In the genomic region with DNA sequence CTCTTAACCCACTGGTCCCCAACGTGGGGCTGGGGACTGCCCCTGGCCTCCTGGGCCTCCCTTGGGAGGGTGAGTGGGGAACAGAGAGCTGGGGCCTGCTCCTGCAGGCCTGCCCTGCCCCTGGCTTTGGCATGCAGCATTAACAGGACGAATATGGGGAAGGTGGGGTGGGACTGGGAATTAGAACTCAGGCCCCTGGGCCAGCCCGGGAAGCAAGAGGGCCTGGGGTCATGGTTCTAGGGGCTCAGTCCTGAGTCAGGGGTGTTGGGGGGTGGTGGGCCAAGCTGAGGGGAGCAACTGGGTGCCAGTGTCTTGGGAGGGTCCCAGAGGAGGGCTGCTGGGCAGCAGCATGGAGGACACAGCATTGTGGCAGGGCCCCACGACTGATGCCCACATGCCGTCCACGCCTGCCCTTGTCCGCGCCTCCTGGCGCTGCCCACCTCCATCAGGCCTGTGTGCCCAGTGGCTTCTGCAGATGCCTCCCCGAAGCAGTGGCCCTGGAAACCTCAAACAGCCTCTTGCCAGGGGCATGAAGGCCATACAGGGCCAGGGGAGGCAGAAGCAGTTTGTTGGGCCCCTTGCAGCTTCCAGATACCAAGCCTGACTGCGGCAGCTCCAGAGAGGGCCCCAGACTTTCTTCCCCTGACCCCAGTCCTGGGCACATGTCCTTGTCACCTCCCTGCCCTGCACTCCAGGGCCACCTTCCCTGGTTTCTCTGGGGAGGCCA, we compare ENCODE assay signal across 10 cellular contexts. TPM values are rescaled to one million over a fixed set of nuclear protein-coding genes. Genes with fewer than 3 reads are reported as not detected.
A peak's percentile ranks its signal among the peaks of the same experiment; 100 is the strongest.
DNase-seq lines count a peak whose midpoint lies in the region; ATAC-seq and TF ChIP-seq lines count a peak whose summit lies in the region.
"Had no signal": no experiment of that assay in that cellular context is flagged by ENCODE, and none has a peak within 500 bp of the region (broad histone marks: within the 10 kb centered on the region; RNA-seq: fewer than 3 reads in every experiment).

No MANE protein-coding gene starts in this region.

- no peak overlapping the region for H2AFZ ChIP-seq in mesenchymal stem cell (ENCODE audit: low read depth, low read length)

- DNase-seq in heart right ventricle = no peak
- no peak for DNase-seq in Right ventricle myocardium superior
- DNase-seq in activated T-helper 2 cell treated with anti-CD3 and anti-CD28 coated beads, Interferon-gamma antibody, Interleukin-2, Interleukin-4, amounts not matched to agents 10 μg/mL and 5 μg/mL and 100 μg/mL, durations not matched to agents 14 hours and 24 hours and 36 hours (ENCODE audit: low spot score) = no peak
- DNase-seq in mesenchymal stem cell = no peak
- DNase-seq in transverse colon = no peak
- DNase-seq in Ammon's horn (ENCODE audit: low spot score) = no peak
- no peak for DNase-seq in stimulated activated CD8-positive, alpha-beta memory T cell treated with anti-CD3 and anti-CD28 coated beads, Interleukin-4, amount 100 ng/mL, for 48 hours
- DNase-seq: COR-L47 had no signal

- H3K4me3 Mint-ChIP-seq in activated T-helper 2 cell treated with anti-CD3 and anti-CD28 coated beads, Interferon-gamma antibody, Interleukin-2, Interleukin-4, amounts not matched to agents 10 μg/mL and 5 μg/mL and 100 μg/mL, durations not matched to agents 14 hours and 24 hours and 36 hours (ENCODE audit: low read depth) = peak overlapping the region; percentile 96

- H3K36me3 Mint-ChIP-seq in activated T-helper 2 cell treated with anti-CD3 and anti-CD28 coated beads, Interferon-gamma antibody, Interleukin-2, Interleukin-4, amounts not matched to agents 10 μg/mL and 5 μg/mL and 100 μg/mL, durations not matched to agents 14 hours and 24 hours and 36 hours (ENCODE audit: low read depth) = peaks cover 67% of the 10 kb centered on the region

- in situ Hi-C loops in transverse colon (cut with MboI; ENCODE audit: low pct_ligation_motif_present in 1 of 4, low pct_unique_long_range_greater_than_20kb in 1 of 4, low sequenced_read_pairs in 3 of 4) = no loop called here

- H3K4ac ChIP-seq in mesenchymal stem cell (ENCODE audit: low read depth in 1 of 2, low read length in 2 of 2) = peak overlapping the region in 1 of 2 experiments; percentile 33

- H2BK12ac ChIP-seq in mesenchymal stem cell (ENCODE audit: low read length in 2 of 2) = peak overlapping the region in 1 of 2 experiments; percentile 63

- H3K18ac ChIP-seq in mesenchymal stem cell (ENCODE audit: low read depth in 1 of 2, low read length in 2 of 2) = no peak overlapping the region

- peak overlapping the region; percentile 97 for H3K9ac ChIP-seq in mesenchymal stem cell (ENCODE audit: low read length)

- TF ChIP-seq CTCF in heart right ventricle (IDR thresholded peaks at IDR 0.05) (no peak), transverse colon (IDR thresholded peaks at IDR 0.05) (no peak)

- H3K14ac ChIP-seq in mesenchymal stem cell (ENCODE audit: low read length in 2 of 2) = no peak overlapping the region

- no peaks in the 10 kb centered on the region for H3K27me3 Mint-ChIP-seq in activated T-helper 2 cell treated with anti-CD3 and anti-CD28 coated beads, Interferon-gamma antibody, Interleukin-2, Interleukin-4, amounts not matched to agents 10 μg/mL and 5 μg/mL and 100 μg/mL, durations not matched to agents 14 hours and 24 hours and 36 hours (ENCODE audit: low read depth)

- intact Hi-C loops in heart right ventricle (cut with DNase I) (loop anchor here in 7 of 10 donors (5.0 to 10.0 kb wide), 5 partner anchors 75 to 247 kb away; a partner anchor contains a TSS), Right ventricle myocardium superior (cut with DNase I) (loop anchor here (10.0 kb wide), 1 partner anchor 245 kb away; a partner anchor contains a TSS), transverse colon (cut with DNase I; ENCODE audit: low total_unique reads) (loop anchor here (5.0 to 10.0 kb wide), 2 partner anchors 162 to 225 kb away; a partner anchor contains a TSS)
- intact Hi-C loops in activated T-helper 2 cell treated with anti-CD3 and anti-CD28 coated beads, Interferon-gamma antibody, Interleukin-2, Interleukin-4, amounts not matched to agents 10 μg/mL and 5 μg/mL and 100 μg/mL, durations not matched to agents 14 hours and 24 hours and 36 hours (cut with micrococcal nuclease) = no loop called here

- peaks cover 32% of the 10 kb centered on the region for H3K4me1 Mint-ChIP-seq in activated T-helper 2 cell treated with anti-CD3 and anti-CD28 coated beads, Interferon-gamma antibody, Interleukin-2, Interleukin-4, amounts not matched to agents 10 μg/mL and 5 μg/mL and 100 μg/mL, durations not matched to agents 14 hours and 24 hours and 36 hours (ENCODE audit: low read depth)

- H3K9me3 ChIP-seq in heart right ventricle = no peaks in the 10 kb centered on the region
- H3K9me3 ChIP-seq in mesenchymal stem cell (ENCODE audit: control insufficient read depth, low read length) = no peaks in the 10 kb centered on the region
- H3K9me3 ChIP-seq in transverse colon = no peaks in the 10 kb centered on the region

- H4K91ac ChIP-seq in mesenchymal stem cell (ENCODE audit: low read length) = peak overlapping the region; percentile 53

- no peak overlapping the region for H2BK120ac ChIP-seq in mesenchymal stem cell (ENCODE audit: low read depth, low read length)

- no peak overlapping the region for H2BK5ac ChIP-seq in mesenchymal stem cell (ENCODE audit: low read depth, low read length, poor library complexity, severe bottlenecking)

- H3K36me3 ChIP-seq in heart right ventricle = peaks cover 0 to 36% (median 0%) of the 10 kb centered on the region in 9 donors
- peaks cover 34 to 36% of the 10 kb centered on the region in 2 experiments for H3K36me3 ChIP-seq in mesenchymal stem cell (ENCODE audit: control insufficient read depth in 1 of 2, insufficient read depth in 2 of 2, low read depth in 1 of 2, low read length in 2 of 2)
- H3K36me3 ChIP-seq in transverse colon = no peaks in the 10 kb centered on the region

- no peak for TF ChIP-seq POLR2A in transverse colon (IDR thresholded peaks at IDR 0.05)

- peaks cover 3% of the 10 kb centered on the region for H3K9me3 Mint-ChIP-seq in activated T-helper 2 cell treated with anti-CD3 and anti-CD28 coated beads, Interferon-gamma antibody, Interleukin-2, Interleukin-4, amounts not matched to agents 10 μg/mL and 5 μg/mL and 100 μg/mL, durations not matched to agents 14 hours and 24 hours and 36 hours

- peak overlapping the region; percentile 91 for H3K27ac Mint-ChIP-seq in activated T-helper 2 cell treated with anti-CD3 and anti-CD28 coated beads, Interferon-gamma antibody, Interleukin-2, Interleukin-4, amounts not matched to agents 10 μg/mL and 5 μg/mL and 100 μg/mL, durations not matched to agents 14 hours and 24 hours and 36 hours

- H3K4me1 ChIP-seq in heart right ventricle (peaks cover 32 to 73% (median 49%) of the 10 kb centered on the region in 9 donors), mesenchymal stem cell (ENCODE audit: control insufficient read depth, insufficient read depth, low read depth, low read length) (peaks cover 51% of the 10 kb centered on the region), transverse colon (peaks cover 36 to 44% (median 42%) of the 10 kb centered on the region in 4 donors)

- no peak for TF ChIP-seq EP300 in transverse colon (IDR thresholded peaks at IDR 0.05; ENCODE audit: low read depth)

- peaks cover 13% of the 10 kb centered on the region for H3K79me1 ChIP-seq in mesenchymal stem cell (replicated peaks; ENCODE audit: low read length, poor library complexity, severe bottlenecking)

- no peak overlapping the region for H4K8ac ChIP-seq in mesenchymal stem cell (ENCODE audit: low read length)

- H2AK5ac ChIP-seq in mesenchymal stem cell (ENCODE audit: low read length, severe bottlenecking) = peak overlapping the region; percentile 56

- H3K27me3 ChIP-seq in heart right ventricle = peaks cover 0 to 4% (median 0%) of the 10 kb centered on the region in 7 donors
- H3K27me3 ChIP-seq in mesenchymal stem cell (ENCODE audit: control insufficient read depth in 1 of 2, insufficient read depth in 1 of 2, low read length in 2 of 2) = no peaks in the 10 kb centered on the region
- H3K27me3 ChIP-seq in transverse colon = no peaks in the 10 kb centered on the region

- H3K4me3 ChIP-seq in heart right ventricle (no peak overlapping the region), mesenchymal stem cell (ENCODE audit: insufficient read depth in 1 of 2, low read depth in 1 of 2, low read length in 2 of 2) (peak overlapping the region in 1 of 2 experiments; percentile 99), transverse colon (no peak overlapping the region)
- H3K4me3 ChIP-seq: SK-N-MC had no signal

- no peak for ATAC-seq in heart right ventricle
- no peak for ATAC-seq in Right ventricle myocardium superior (ENCODE audit: poor library complexity)
- ATAC-seq in GM21576 (IDR thresholded peaks at IDR 0.05; ENCODE audit: unreplicated experiment) = no peak

- H2BK15ac ChIP-seq in mesenchymal stem cell (ENCODE audit: low read depth, poor library complexity, severe bottlenecking) = peak overlapping the region; percentile 29

- H3K27ac ChIP-seq in heart right ventricle = peak overlapping the region; percentile 62 to 99 (median 96)
- H3K27ac ChIP-seq in mesenchymal stem cell (ENCODE audit: low read length, poor library complexity, severe bottlenecking) = no peak overlapping the region
- peak overlapping the region; percentile 98 to 99 (median 98) for H3K27ac ChIP-seq in transverse colon
- H3K27ac ChIP-seq: SK-N-MC had no signal

- 72 to 75% methylated on average over 11 of the region's 11 CpGs for WGBS in heart right ventricle, 2 donors
- WGBS in mesenchymal stem cell = 89% methylated on average over 11 of the region's 11 CpGs
- 83% methylated on average over 11 of the region's 11 CpGs; no CpG with 5 or more reads in 1 of the 2 donors for WGBS in transverse colon (ENCODE audit: low coverage in 1 of 2), 2 donors

- no peak overlapping the region for H3K4me2 ChIP-seq in mesenchymal stem cell (ENCODE audit: low read length, poor library complexity, severe bottlenecking)

- peak overlapping the region in 1 of 2 experiments; percentile 16 for H3K23ac ChIP-seq in mesenchymal stem cell (ENCODE audit: low read length in 2 of 2)

RNA-seq across cellular contexts. Expression of a gene that starts 4.8 kb away (rescaled TPM):
- total RNA-seq in heart right ventricle = 10 to 100 TPM; 28.9 to 71.6 (median 60.4) TPM
- 100 to 1,000 TPM in 1 of 2 donors, 10 to 100 TPM in 1; 32.1 to 103 TPM for polyA plus RNA-seq in heart right ventricle
- total RNA-seq in Right ventricle myocardium superior = 30.8 TPM
- 149 and 157 TPM in 2 replicates for total RNA-seq in activated T-helper 2 cell treated with anti-CD3 and anti-CD28 coated beads, Interferon-gamma antibody, Interleukin-2, Interleukin-4, amounts not matched to agents 10 μg/mL and 5 μg/mL and 100 μg/mL, durations not matched to agents 14 hours and 24 hours and 36 hours
- 25.0 TPM for polyA plus RNA-seq in mesenchymal stem cell (2013, experiment 1 of 2)
- polyA plus RNA-seq in mesenchymal stem cell (2013, experiment 2 of 2) = 24.1 TPM
- total RNA-seq in transverse colon = 100 to 1,000 TPM in 1 of 4 donors, 10 to 100 TPM in 3; 44.4 to 148 (median 59.6) TPM

RNA-seq across cellular contexts. Expression of a gene that starts 36.1 kb away (rescaled TPM):
- total RNA-seq in heart right ventricle (10 to 100 TPM; 11.9 to 23.1 (median 19.6) TPM), Right ventricle myocardium superior (19.1 TPM), transverse colon (1 to 10 TPM; 1.4 to 7.9 (median 5.0) TPM)
- polyA plus RNA-seq in heart right ventricle = 1 to 10 TPM; 3.1 to 4.0 TPM
- total RNA-seq in activated T-helper 2 cell treated with anti-CD3 and anti-CD28 coated beads, Interferon-gamma antibody, Interleukin-2, Interleukin-4, amounts not matched to agents 10 μg/mL and 5 μg/mL and 100 μg/mL, durations not matched to agents 14 hours and 24 hours and 36 hours = 1.4 and 1.6 TPM in 2 replicates
- 3.2 TPM for polyA plus RNA-seq in mesenchymal stem cell (2013, experiment 1 of 2)
- 3.2 TPM for polyA plus RNA-seq in mesenchymal stem cell (2013, experiment 2 of 2)
